In genomic region chr7:44448456-44448855, GRCh38 we compare ENCODE assay signal across 25 cellular contexts. TPM values are rescaled to one million over a fixed set of nuclear protein-coding genes. Genes with fewer than 3 reads are reported as not detected.
DNase-seq lines count a peak whose midpoint lies in the region; ATAC-seq, FAIRE-seq and TF ChIP-seq lines count a peak whose summit lies in the region.
"Had no signal": no experiment of that assay in that cellular context is flagged by ENCODE, and none has a peak within 500 bp of the region (broad histone marks: within the 10 kb centered on the region; RNA-seq: fewer than 3 reads in every experiment).

No MANE protein-coding gene starts in this region.

- H3K4me2 ChIP-seq in astrocyte (ENCODE audit: low read length) (peak overlapping the region; percentile 65), mesenchymal stem cell (ENCODE audit: low read length, poor library complexity, severe bottlenecking) (no peak overlapping the region)

- H3K36me3 ChIP-seq in astrocyte (ENCODE audit: insufficient read depth, low read length), result peaks cover 5% of the 10 kb centered on the region
- H3K36me3 ChIP-seq in left lung, result peaks cover 0 to 44% of the 10 kb centered on the region in 2 donors
- peaks cover 16 to 48% of the 10 kb centered on the region in 2 experiments for H3K36me3 ChIP-seq in mesenchymal stem cell (ENCODE audit: control insufficient read depth in 1 of 2, insufficient read depth in 2 of 2, low read depth in 1 of 2, low read length in 2 of 2)
- H3K36me3 ChIP-seq: right atrium auricular region, thyroid gland had no signal

- peaks cover 43% of the 10 kb centered on the region for H3K4me1 Mint-ChIP-seq in stimulated activated naive CD8-positive, alpha-beta T cell treated with anti-CD3 and anti-CD28 coated beads, Interleukin-15, Interleukin-2, amounts not matched to agents 100 ng/mL and 50 ng/mL, for 24 hours (ENCODE audit: low read depth)
- peaks cover 39% of the 10 kb centered on the region for H3K4me1 Mint-ChIP-seq in stimulated activated naive CD8-positive, alpha-beta T cell treated with anti-CD3 and anti-CD28 coated beads, Interleukin-15, amount 100 ng/mL, for 72 hours
- H3K4me1 Mint-ChIP-seq in astrocyte (ENCODE audit: low read depth, unreplicated experiment) (peaks cover 12% of the 10 kb centered on the region), naive B cell (peaks cover 45 to 74% (median 51%) of the 10 kb centered on the region in 3 donors)

- H4K91ac ChIP-seq in mesenchymal stem cell (ENCODE audit: low read length), result no peak overlapping the region

- no peak overlapping the region for H3K14ac ChIP-seq in mesenchymal stem cell (ENCODE audit: low read length in 2 of 2)

- H3K36me3 Mint-ChIP-seq in stimulated activated naive CD8-positive, alpha-beta T cell treated with anti-CD3 and anti-CD28 coated beads, Interleukin-15, Interleukin-2, amounts not matched to agents 100 ng/mL and 50 ng/mL, for 24 hours (ENCODE audit: low read depth), result peaks cover 74% of the 10 kb centered on the region
- H3K36me3 Mint-ChIP-seq in astrocyte (ENCODE audit: low read depth, unreplicated experiment), result peaks cover 22% of the 10 kb centered on the region
- H3K36me3 Mint-ChIP-seq in naive B cell, result peaks cover 18 to 36% of the 10 kb centered on the region in 2 donors

- no peak overlapping the region for H3K4ac ChIP-seq in mesenchymal stem cell (ENCODE audit: low read depth in 1 of 2, low read length in 2 of 2)

- H3K79me1 ChIP-seq in mesenchymal stem cell (replicated peaks; ENCODE audit: low read length, poor library complexity, severe bottlenecking), result peaks cover 29% of the 10 kb centered on the region

- intact Hi-C loops in left lung (cut with DNase I), result no loop called here

- H2AFZ ChIP-seq in astrocyte (ENCODE audit: low read depth, low read length) (no peak overlapping the region), mesenchymal stem cell (ENCODE audit: low read depth, low read length) (no peak overlapping the region)

- TF ChIP-seq CTCF in astrocyte (IDR thresholded peaks at IDR 0.05; ENCODE audit: insufficient read depth, low read depth, low read length), result no peak
- TF ChIP-seq CTCF in left lung (IDR thresholded peaks at IDR 0.05), result no peak

- peak overlapping the region; percentile 47 for H3K27ac Mint-ChIP-seq in stimulated activated naive CD8-positive, alpha-beta T cell treated with anti-CD3 and anti-CD28 coated beads, Interleukin-15, Interleukin-2, amounts not matched to agents 100 ng/mL and 50 ng/mL, for 24 hours
- peak overlapping the region in 1 of 2 donors; percentile 91 for H3K27ac Mint-ChIP-seq in stimulated activated naive CD8-positive, alpha-beta T cell treated with anti-CD3 and anti-CD28 coated beads, Interleukin-15, amount 100 ng/mL, for 72 hours
- no peak overlapping the region for H3K27ac Mint-ChIP-seq in astrocyte (ENCODE audit: unreplicated experiment)
- peak overlapping the region in 4 of 6 donors; percentile 7 to 52 (median 36) for H3K27ac Mint-ChIP-seq in naive B cell
- H3K27ac Mint-ChIP-seq: IgD-negative memory B cell had no signal

- no peak for FAIRE-seq in astrocyte (lab: Jason Lieb, UNC)
- FAIRE-seq: endothelial cell of umbilical vein had no signal

- H2BK15ac ChIP-seq in mesenchymal stem cell (ENCODE audit: low read depth, poor library complexity, severe bottlenecking), result no peak overlapping the region

- 100% methylated on average over 1 of the region's 2 CpGs for WGBS in mesenchymal stem cell

- peaks cover 3% of the 10 kb centered on the region for H3K4me1 ChIP-seq in astrocyte (ENCODE audit: insufficient read depth, low read length)
- peaks cover 0 to 4% of the 10 kb centered on the region in 2 donors for H3K4me1 ChIP-seq in left lung
- peaks cover 7% of the 10 kb centered on the region for H3K4me1 ChIP-seq in mesenchymal stem cell (ENCODE audit: control insufficient read depth, insufficient read depth, low read depth, low read length)

- no peak for ATAC-seq in stimulated activated naive CD8-positive, alpha-beta T cell treated with anti-CD3 and anti-CD28 coated beads, Interleukin-15, amount 100 ng/mL, for 72 hours
- no peak for ATAC-seq in naive B cell (ENCODE audit: low read depth in 2 of 2)
- ATAC-seq in left lung, result no peak
- ATAC-seq: heart left ventricle, left cardiac atrium had no signal

- H3K4me3 Mint-ChIP-seq in stimulated activated naive CD8-positive, alpha-beta T cell treated with anti-CD3 and anti-CD28 coated beads, Interleukin-15, Interleukin-2, amounts not matched to agents 100 ng/mL and 50 ng/mL, for 24 hours, result no peak overlapping the region
- no peak overlapping the region for H3K4me3 Mint-ChIP-seq in stimulated activated naive CD8-positive, alpha-beta T cell treated with anti-CD3 and anti-CD28 coated beads, Interleukin-15, amount 100 ng/mL, for 72 hours
- H3K4me3 Mint-ChIP-seq in astrocyte (ENCODE audit: unreplicated experiment) (no peak overlapping the region), naive B cell (peak overlapping the region in 1 of 8 donors; percentile 76)
- H3K4me3 Mint-ChIP-seq: IgD-negative memory B cell had no signal

- H3K18ac ChIP-seq in mesenchymal stem cell (ENCODE audit: low read depth in 1 of 2, low read length in 2 of 2), result no peak overlapping the region

- no peaks in the 10 kb centered on the region for H3K9me3 Mint-ChIP-seq in stimulated activated naive CD8-positive, alpha-beta T cell treated with anti-CD3 and anti-CD28 coated beads, Interleukin-15, Interleukin-2, amounts not matched to agents 100 ng/mL and 50 ng/mL, for 24 hours
- peaks cover 0 to 6% of the 10 kb centered on the region in 2 donors for H3K9me3 Mint-ChIP-seq in stimulated activated naive CD8-positive, alpha-beta T cell treated with anti-CD3 and anti-CD28 coated beads, Interleukin-15, amount 100 ng/mL, for 72 hours
- H3K9me3 Mint-ChIP-seq in astrocyte (ENCODE audit: unreplicated experiment) (no peaks in the 10 kb centered on the region), naive B cell (no peaks in the 10 kb centered on the region)
- H3K9me3 Mint-ChIP-seq: IgD-negative memory B cell had no signal

- H3K4me3 ChIP-seq in astrocyte (ENCODE audit: insufficient read depth, low read depth, low read length) (no peak overlapping the region), left lung (no peak overlapping the region), mesenchymal stem cell (ENCODE audit: insufficient read depth in 1 of 2, low read depth in 1 of 2, low read length in 2 of 2) (peak overlapping the region in 1 of 2 experiments; percentile 25)
- H3K4me3 ChIP-seq: cardiac muscle cell, heart left ventricle, right atrium auricular region, thyroid gland had no signal

- H2BK120ac ChIP-seq in mesenchymal stem cell (ENCODE audit: low read depth, low read length), result no peak overlapping the region

- DNase-seq in stimulated activated naive CD8-positive, alpha-beta T cell treated with anti-CD3 and anti-CD28 coated beads, Interleukin-15, amount 100 ng/mL, for 72 hours, result no peak
- DNase-seq in astrocyte (ENCODE audit: low read depth), result no peak
- no peak for DNase-seq in naive B cell
- no peak for DNase-seq in GDM1 (lab: John Stamatoyannopoulos, UW)
- no peak for DNase-seq in left lung
- DNase-seq in NCI-H187 treated with DMSO at 0.1 percent for 48 hours (lab: John Stamatoyannopoulos, UW), result no peak
- DNase-seq in mesenchymal stem cell, result no peak
- DNase-seq: dermis blood vessel endothelial cell; DMS 273 treated with DMSO at 0.1 percent for 48 hours; heart left ventricle; left cardiac atrium; mesendoderm; NCI-H1105 treated with DMSO at 0.1 percent for 48 hours; NCI-H2081 treated with DMSO at 0.1 percent for 48 hours; NCI-H82; OCI-M1; stimulated activated CD4-positive, alpha-beta T cell treated with anti-CD3 and anti-CD28 coated beads, Interleukin-4, amount 100 ng/mL, for 24 hours; stimulated activated naive CD4-positive, alpha-beta T cell treated with Interleukin-2 at 50 U/mL for 16 hours; thyroid gland; WERI-Rb-1 had no signal

- H2AK5ac ChIP-seq in mesenchymal stem cell (ENCODE audit: low read length, severe bottlenecking), result no peak overlapping the region

- no peaks in the 10 kb centered on the region for H3K27me3 ChIP-seq in astrocyte (ENCODE audit: insufficient read depth, low read length)
- H3K27me3 ChIP-seq in left lung, result no peaks in the 10 kb centered on the region
- no peaks in the 10 kb centered on the region for H3K27me3 ChIP-seq in mesenchymal stem cell (ENCODE audit: control insufficient read depth in 1 of 2, insufficient read depth in 1 of 2, low read length in 2 of 2)
- H3K27me3 ChIP-seq: cardiac muscle cell, heart left ventricle, right atrium auricular region, thyroid gland had no signal

- H3K23ac ChIP-seq in mesenchymal stem cell (ENCODE audit: low read length in 2 of 2), result no peak overlapping the region

- peaks cover 85% of the 10 kb centered on the region for H4K20me1 ChIP-seq in astrocyte (ENCODE audit: insufficient read depth, low read length)

- H3K27ac ChIP-seq in astrocyte (ENCODE audit: low read depth, low read length) (no peak overlapping the region), left lung (no peak overlapping the region), mesenchymal stem cell (ENCODE audit: low read length, poor library complexity, severe bottlenecking) (no peak overlapping the region)
- H3K27ac ChIP-seq: cardiac muscle cell, heart left ventricle, right atrium auricular region, thyroid gland, WERI-Rb-1 had no signal

- H2BK12ac ChIP-seq in mesenchymal stem cell (ENCODE audit: low read length in 2 of 2), result no peak overlapping the region

- peaks cover 94% of the 10 kb centered on the region for H3K79me2 ChIP-seq in astrocyte (ENCODE audit: insufficient read depth, low read length)

- H2BK5ac ChIP-seq in mesenchymal stem cell (ENCODE audit: low read depth, low read length, poor library complexity, severe bottlenecking), result no peak overlapping the region

- no peaks in the 10 kb centered on the region for H3K27me3 Mint-ChIP-seq in stimulated activated naive CD8-positive, alpha-beta T cell treated with anti-CD3 and anti-CD28 coated beads, Interleukin-15, Interleukin-2, amounts not matched to agents 100 ng/mL and 50 ng/mL, for 24 hours
- H3K27me3 Mint-ChIP-seq in stimulated activated naive CD8-positive, alpha-beta T cell treated with anti-CD3 and anti-CD28 coated beads, Interleukin-15, amount 100 ng/mL, for 72 hours, result no peaks in the 10 kb centered on the region
- H3K27me3 Mint-ChIP-seq in astrocyte (ENCODE audit: low read depth, unreplicated experiment) (no peaks in the 10 kb centered on the region), naive B cell (no peaks in the 10 kb centered on the region)
- H3K27me3 Mint-ChIP-seq: IgD-negative memory B cell had no signal

- no peak overlapping the region for H3K9ac ChIP-seq in astrocyte (ENCODE audit: low read length)
- no peak overlapping the region for H3K9ac ChIP-seq in mesenchymal stem cell (ENCODE audit: low read length)

- H3K9me3 ChIP-seq in astrocyte (ENCODE audit: insufficient read depth, low read depth, low read length) (no peaks in the 10 kb centered on the region), left lung (no peaks in the 10 kb centered on the region), mesenchymal stem cell (ENCODE audit: control insufficient read depth, low read length) (no peaks in the 10 kb centered on the region)
- H3K9me3 ChIP-seq: heart left ventricle, right atrium auricular region, thyroid gland had no signal

- no peak overlapping the region for H4K8ac ChIP-seq in mesenchymal stem cell (ENCODE audit: low read length)

RNA-seq across cellular contexts. Expression of gene NUDCD3, which starts 42.0 kb away (rescaled TPM):
- total RNA-seq in astrocyte (86.8 and 94.6 TPM in 2 replicates), left lung (10 to 100 TPM; 90.1 to 93.4 TPM)
- polyA plus RNA-seq in naive B cell (ENCODE audit: low read depth in 6 of 6), result 10 to 100 TPM; 32.8 to 70.2 (median 64.4) TPM
- 37.7 TPM for polyA plus RNA-seq in mesenchymal stem cell (2013, experiment 1 of 2)
- 36.7 TPM for polyA plus RNA-seq in mesenchymal stem cell (2013, experiment 2 of 2)
